1 cellular context compared by ENCODE assay signal in genomic region chr9:120713257-120714087, GRCh38.
TF ChIP-seq lines count a peak whose summit lies in the region.

No MANE protein-coding gene starts in this region.

TF ChIP-seq in K562, 482 proteins besides CTCF, POLR2A, EP300 and RAD21 (continued from another document):
- TF ChIP-seq ZBTB11 (CRISPR knock-in tag; IDR thresholded peaks at IDR 0.05) (no peak), ZNF778 (CRISPR knock-in tag; IDR thresholded peaks at IDR 0.05) (no peak), POLR2AphosphoS2 (IDR thresholded peaks at IDR 0.05; ENCODE audit: low read length) (no peak), ZNF609 (CRISPR knock-in tag; IDR thresholded peaks at IDR 0.05; ENCODE audit: borderline replicate concordance) (no peak), ZBED1 (IDR thresholded peaks at IDR 0.05) (no peak), NR1H2 (CRISPR knock-in tag; IDR thresholded peaks at IDR 0.05) (0 out of 2 replicates have a peak, but pooled peaks have one; percentile 42), CBX8 (IDR thresholded peaks at IDR 0.05; ENCODE audit: borderline replicate concordance, extremely low read depth, low read depth, low read length, poor library complexity, severe bottlenecking) (no peak), ZBTB7A (IDR thresholded peaks at IDR 0.05; ENCODE audit: borderline replicate concordance, control insufficient read depth, low read depth, low read length) (peak; percentile 80; the same call in 1 of the 2 replicates), HNRNPL (IDR thresholded peaks at IDR 0.05; ENCODE audit: low read depth, low read length) (no peak), TFE3 (CRISPR knock-in tag; IDR thresholded peaks at IDR 0.05) (no peak), CC2D1A (IDR thresholded peaks at IDR 0.05) (no peak), ZBTB40 (IDR thresholded peaks at IDR 0.05) (0 out of 2 replicates have a peak, but pooled peaks have one; percentile 13), ZBTB40 (CRISPR knock-in tag; IDR thresholded peaks at IDR 0.05) (no peak), ZZZ3 (IDR thresholded peaks at IDR 0.05) (no peak), ZEB2 (IDR thresholded peaks at IDR 0.05) (peak; percentile 38), ZBTB34 (CRISPR knock-in tag; IDR thresholded peaks at IDR 0.05) (no peak), ZNF316 (IDR thresholded peaks at IDR 0.05) (no peak)
